23 cellular contexts compared by ENCODE assay signal in genomic region chr20:53716385-53716784, GRCh38.
"Had no signal": no experiment of that assay in that cellular context is flagged by ENCODE, and none has a peak within 500 bp of the region (broad histone marks: within the 10 kb centered on the region; RNA-seq: fewer than 3 reads in every experiment).

No MANE protein-coding gene starts in this region.

- H3K27ac ChIP-seq: breast epithelium, epithelial cell of prostate, skin epidermis, tibial nerve, uterus, WERI-Rb-1 had no signal

- ATAC-seq: activated CD8-positive, alpha-beta T cell treated with anti-CD3 and anti-CD28 coated beads, Interleukin-2, amount 10 ng/mL, durations not matched to agents 7 days and 5 days; left ventricle myocardium superior; natural killer cell had no signal

- H3K27me3 Mint-ChIP-seq: activated naive CD8-positive, alpha-beta T cell treated with anti-CD3 and anti-CD28 coated beads, Interleukin-2, amount 10 ng/mL, durations not matched to agents 7 days and 5 days; memory B cell had no signal

- H3K4me1 ChIP-seq: breast epithelium, tibial nerve, uterus had no signal

- H3K27ac Mint-ChIP-seq: activated CD8-positive, alpha-beta T cell treated with anti-CD3 and anti-CD28 coated beads, Interleukin-2, amount 10 ng/mL, durations not matched to agents 7 days and 5 days; activated naive CD8-positive, alpha-beta T cell treated with anti-CD3 and anti-CD28 coated beads, Interleukin-2, amount 10 ng/mL, durations not matched to agents 7 days and 5 days; memory B cell had no signal

- H3K4me3 ChIP-seq: breast epithelium, skin epidermis, tibial nerve, uterus had no signal

- DNase-seq: activated CD4-positive, alpha-beta T cell treated with anti-CD3 and anti-CD28 coated beads for 4 hours; activated CD8-positive, alpha-beta memory T cell treated with anti-CD3 and anti-CD28 coated beads, Interleukin-2, amount 50 U/mL, for 48 hours; activated CD8-positive, alpha-beta T cell treated with anti-CD3 and anti-CD28 coated beads, Interleukin-2, amount 10 ng/mL, durations not matched to agents 7 days and 5 days; activated gamma-delta T cell treated with Interleukin-2 at 50 U/mL for 16 hours; activated naive CD8-positive, alpha-beta T cell treated with anti-CD3 and anti-CD28 coated beads, Interleukin-2, amount 10 ng/mL, durations not matched to agents 7 days and 5 days; aorta; cerebellar nuclear complex; foreskin melanocyte; kidney glomerular epithelial cell; left ventricle myocardium superior; natural killer cell; stimulated activated CD4-positive, alpha-beta T cell treated with anti-CD3 and anti-CD28 coated beads, Interleukin-15, amount 100 ng/mL, for 24 hours; stimulated activated CD4-positive, alpha-beta T cell treated with anti-CD3 and anti-CD28 coated beads, Interleukin-4, amount 100 ng/mL, for 1 hour; stimulated activated naive CD4-positive, alpha-beta T cell; substantia nigra; T1000; uterus; WERI-Rb-1 had no signal

- H3K36me3 Mint-ChIP-seq: memory B cell, natural killer cell had no signal

- H3K4me1 Mint-ChIP-seq: natural killer cell had no signal

- H3K36me3 ChIP-seq: breast epithelium, tibial nerve, uterus, WERI-Rb-1 had no signal

- H3K9me3 Mint-ChIP-seq: activated naive CD8-positive, alpha-beta T cell treated with anti-CD3 and anti-CD28 coated beads, Interleukin-2, amount 10 ng/mL, durations not matched to agents 7 days and 5 days; natural killer cell had no signal

- H3K9me3 ChIP-seq: breast epithelium, tibial nerve, uterus had no signal

- H3K4me3 Mint-ChIP-seq: activated CD8-positive, alpha-beta T cell treated with anti-CD3 and anti-CD28 coated beads, Interleukin-2, amount 10 ng/mL, durations not matched to agents 7 days and 5 days; activated naive CD8-positive, alpha-beta T cell treated with anti-CD3 and anti-CD28 coated beads, Interleukin-2, amount 10 ng/mL, durations not matched to agents 7 days and 5 days; memory B cell; natural killer cell had no signal

- H3K27me3 ChIP-seq: breast epithelium, tibial nerve, uterus had no signal
